7 cellular contexts compared by ENCODE assay signal in genomic region chr1:50977575-50978143, GRCh38. TPM values are rescaled to one million over a fixed set of nuclear protein-coding genes. Genes with fewer than 3 reads are reported as not detected.
A peak's percentile ranks its signal among the peaks of the same experiment; 100 is the strongest.
DNase-seq lines count a peak whose midpoint lies in the region; ATAC-seq and TF ChIP-seq lines count a peak whose summit lies in the region.

No MANE protein-coding gene starts in this region.

- peak overlapping the region; percentile 87 to 89 for H3K4me3 Mint-ChIP-seq in effector memory CD8-positive, alpha-beta T cell
- H3K4me3 Mint-ChIP-seq in memory B cell: peak overlapping the region; percentile 73

- no peak for TF ChIP-seq CTCF in thyroid gland (IDR thresholded peaks at IDR 0.05)

- DNase-seq in ELR (ENCODE audit: low read depth) (peak; percentile 80), UCSD-AML1 (lab: John Stamatoyannopoulos, UW; ENCODE audit: unreplicated experiment) (peak; percentile 27), memory B cell (ENCODE audit: low spot score in 2 of 2) (peak in 1 of 2 donors; percentile 45), thyroid gland (peak; percentile 65 to 71)
- DNase-seq in effector memory CD8-positive, alpha-beta T cell: peak in 2 of 3 experiments; percentile 6 to 16

- no peaks in the 10 kb centered on the region for H3K9me3 Mint-ChIP-seq in effector memory CD8-positive, alpha-beta T cell
- no peaks in the 10 kb centered on the region for H3K9me3 Mint-ChIP-seq in memory B cell

- H3K27ac ChIP-seq in thyroid gland: peak overlapping the region; percentile 82 to 95 (median 90)

- ATAC-seq in GM19463 (IDR thresholded peaks at IDR 0.05; ENCODE audit: unreplicated experiment): peak; percentile 48
- ATAC-seq in HG03521 (IDR thresholded peaks at IDR 0.05; ENCODE audit: unreplicated experiment): peak; percentile 58
- peak; percentile 50 for ATAC-seq in effector memory CD8-positive, alpha-beta T cell (replicated peaks)
- peak; percentile 28 for ATAC-seq in memory B cell (ENCODE audit: low read depth)

- no peaks in the 10 kb centered on the region for H3K27me3 Mint-ChIP-seq in effector memory CD8-positive, alpha-beta T cell
- peaks cover 22% of the 10 kb centered on the region for H3K27me3 Mint-ChIP-seq in memory B cell

- H3K36me3 Mint-ChIP-seq in effector memory CD8-positive, alpha-beta T cell (ENCODE audit: insufficient read depth): peaks cover 8% of the 10 kb centered on the region
- no peaks in the 10 kb centered on the region for H3K36me3 Mint-ChIP-seq in memory B cell

- 0 to 2% methylated on average over 22 to 41 of the region's 63 CpGs for WGBS in thyroid gland, 2 donors

- TF ChIP-seq POLR2A in thyroid gland (IDR thresholded peaks at IDR 0.05): no peak

- intact Hi-C loops in thyroid gland (cut with DNase I): no loop called here

- no peaks in the 10 kb centered on the region for H3K9me3 ChIP-seq in thyroid gland

- no peaks in the 10 kb centered on the region for H3K4me1 ChIP-seq in thyroid gland

- H3K36me3 ChIP-seq in thyroid gland: no peaks in the 10 kb centered on the region

- peak overlapping the region; percentile 61 to 84 (median 77) for H3K4me3 ChIP-seq in thyroid gland (replicated peaks in 1 of 3)

- peaks cover 14 to 17% of the 10 kb centered on the region in 2 donors for H3K4me1 Mint-ChIP-seq in effector memory CD8-positive, alpha-beta T cell (ENCODE audit: low read depth in 2 of 2)
- H3K4me1 Mint-ChIP-seq in memory B cell: peaks cover 7% of the 10 kb centered on the region

- no peaks in the 10 kb centered on the region for H3K27me3 ChIP-seq in thyroid gland

- peak overlapping the region; percentile 76 to 83 for H3K27ac Mint-ChIP-seq in effector memory CD8-positive, alpha-beta T cell
- no peak overlapping the region for H3K27ac Mint-ChIP-seq in memory B cell

RNA-seq across cellular contexts. Expression of gene CDKN2C, which starts 7.6 kb away (rescaled TPM):
- 10 to 100 TPM; 10.3 to 21.6 (median 11.6) TPM for total RNA-seq in thyroid gland

RNA-seq across cellular contexts. Expression of gene FAF1, which starts 17.6 kb away (rescaled TPM):
- total RNA-seq in thyroid gland: 10 to 100 TPM; 47.1 to 87.0 (median 79.4) TPM
